Comparison of ENCODE assay signal across 2 cellular contexts in genomic region chr16:89502319-89502843, GRCh38.
TF ChIP-seq lines count a peak whose summit lies in the region.

No MANE protein-coding gene starts in this region.

TF ChIP-seq in K562, 482 proteins besides CTCF, POLR2A, EP300 and RAD21 (continued from another document):
- TF ChIP-seq MNT (conservative IDR thresholded peaks at IDR 0.05) (peak in 1 of 2 experiments; percentile 51; a peak in 1 of 4 replicates), E2F8 (IDR thresholded peaks at IDR 0.05; ENCODE audit: low read depth, partially characterized antibody) (no peak), ZFX (CRISPR knock-in tag; IDR thresholded peaks at IDR 0.05) (peak; percentile 13; the same call in 1 of the 2 replicates), HMBOX1 (IDR thresholded peaks at IDR 0.05) (peak; percentile 57; the same call in 1 of the 2 replicates), NFIX (CRISPR knock-in tag; IDR thresholded peaks at IDR 0.05; ENCODE audit: low read depth) (no peak), NR1H2 (CRISPR knock-in tag; IDR thresholded peaks at IDR 0.05) (no peak), RBBP5 (IDR thresholded peaks at IDR 0.05; ENCODE audit: borderline replicate concordance, insufficient read depth, low read length, poor library complexity, severe bottlenecking) (peak; percentile 16), EP400 (IDR thresholded peaks at IDR 0.05) (peak; percentile 34; the same call in 1 of the 2 replicates)
TF ChIP-seq in K562: peak in this region for 10.

TF ChIP-seq in HepG2, 621 proteins besides CTCF, POLR2A, EP300 and RAD21 (continued from another document):
- TF ChIP-seq ZBTB4 (CRISPR knock-in tag; IDR thresholded peaks at IDR 0.05; ENCODE audit: borderline replicate concordance) (0 out of 2 replicates have a peak, but pooled peaks have one; percentile 49), ZBTB33 (CRISPR knock-in tag; IDR thresholded peaks at IDR 0.05) (peak; percentile 72; the same call in 1 of the 2 replicates), PAXIP1 (CRISPR knock-in tag; conservative IDR thresholded peaks at IDR 0.05) (0 out of 2 replicates have a peak, but pooled peaks have one; percentile 25), PRDM15 (CRISPR knock-in tag; IDR thresholded peaks at IDR 0.05) (no peak), ZNF547 (CRISPR knock-in tag; IDR thresholded peaks at IDR 0.05) (0 out of 2 replicates have a peak, but pooled peaks have one; percentile 38), BHLHE40 (IDR thresholded peaks at IDR 0.05; ENCODE audit: low read length) (0 out of 2 replicates have a peak, but pooled peaks have one; percentile 26), ZFX (CRISPR knock-in tag; IDR thresholded peaks at IDR 0.05; ENCODE audit: low read depth) (0 out of 2 replicates have a peak, but pooled peaks have one; percentile 30), TEAD3 (CRISPR knock-in tag; optimal IDR thresholded peaks at IDR 0.05; ENCODE audit: borderline replicate concordance) (peak; percentile 54), ZBTB38 (CRISPR knock-in tag; IDR thresholded peaks at IDR 0.05) (peak; percentile 56), HOXD1 (CRISPR knock-in tag; IDR thresholded peaks at IDR 0.05) (no peak), ZNF354B (CRISPR knock-in tag; IDR thresholded peaks at IDR 0.05) (no peak), ZNF556 (CRISPR knock-in tag; IDR thresholded peaks at IDR 0.05; ENCODE audit: borderline replicate concordance) (0 out of 2 replicates have a peak, but pooled peaks have one; percentile 25), HOXA3 (CRISPR knock-in tag; IDR thresholded peaks at IDR 0.05) (no peak), DMAP1 (CRISPR knock-in tag; IDR thresholded peaks at IDR 0.05) (0 out of 2 replicates have a peak, but pooled peaks have one; percentile 26)
- TF ChIP-seq, protein P1, sequence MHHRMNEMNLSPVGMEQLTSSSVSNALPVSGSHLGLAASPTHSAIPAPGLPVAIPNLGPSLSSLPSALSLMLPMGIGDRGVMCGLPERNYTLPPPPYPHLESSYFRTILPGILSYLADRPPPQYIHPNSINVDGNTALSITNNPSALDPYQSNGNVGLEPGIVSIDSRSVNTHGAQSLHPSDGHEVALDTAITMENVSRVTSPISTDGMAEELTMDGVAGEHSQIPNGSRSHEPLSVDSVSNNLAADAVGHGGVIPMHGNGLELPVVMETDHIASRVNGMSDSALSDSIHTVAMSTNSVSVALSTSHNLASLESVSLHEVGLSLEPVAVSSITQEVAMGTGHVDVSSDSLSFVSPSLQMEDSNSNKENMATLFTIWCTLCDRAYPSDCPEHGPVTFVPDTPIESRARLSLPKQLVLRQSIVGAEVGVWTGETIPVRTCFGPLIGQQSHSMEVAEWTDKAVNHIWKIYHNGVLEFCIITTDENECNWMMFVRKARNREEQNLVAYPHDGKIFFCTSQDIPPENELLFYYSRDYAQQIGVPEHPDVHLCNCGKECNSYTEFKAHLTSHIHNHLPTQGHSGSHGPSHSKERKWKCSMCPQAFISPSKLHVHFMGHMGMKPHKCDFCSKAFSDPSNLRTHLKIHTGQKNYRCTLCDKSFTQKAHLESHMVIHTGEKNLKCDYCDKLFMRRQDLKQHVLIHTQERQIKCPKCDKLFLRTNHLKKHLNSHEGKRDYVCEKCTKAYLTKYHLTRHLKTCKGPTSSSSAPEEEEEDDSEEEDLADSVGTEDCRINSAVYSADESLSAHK (CRISPR knock-in tag; IDR thresholded peaks at IDR 0.05; ENCODE audit: borderline replicate concordance): no peak
TF ChIP-seq in HepG2: peak in this region for 26.
